In the genomic region with DNA sequence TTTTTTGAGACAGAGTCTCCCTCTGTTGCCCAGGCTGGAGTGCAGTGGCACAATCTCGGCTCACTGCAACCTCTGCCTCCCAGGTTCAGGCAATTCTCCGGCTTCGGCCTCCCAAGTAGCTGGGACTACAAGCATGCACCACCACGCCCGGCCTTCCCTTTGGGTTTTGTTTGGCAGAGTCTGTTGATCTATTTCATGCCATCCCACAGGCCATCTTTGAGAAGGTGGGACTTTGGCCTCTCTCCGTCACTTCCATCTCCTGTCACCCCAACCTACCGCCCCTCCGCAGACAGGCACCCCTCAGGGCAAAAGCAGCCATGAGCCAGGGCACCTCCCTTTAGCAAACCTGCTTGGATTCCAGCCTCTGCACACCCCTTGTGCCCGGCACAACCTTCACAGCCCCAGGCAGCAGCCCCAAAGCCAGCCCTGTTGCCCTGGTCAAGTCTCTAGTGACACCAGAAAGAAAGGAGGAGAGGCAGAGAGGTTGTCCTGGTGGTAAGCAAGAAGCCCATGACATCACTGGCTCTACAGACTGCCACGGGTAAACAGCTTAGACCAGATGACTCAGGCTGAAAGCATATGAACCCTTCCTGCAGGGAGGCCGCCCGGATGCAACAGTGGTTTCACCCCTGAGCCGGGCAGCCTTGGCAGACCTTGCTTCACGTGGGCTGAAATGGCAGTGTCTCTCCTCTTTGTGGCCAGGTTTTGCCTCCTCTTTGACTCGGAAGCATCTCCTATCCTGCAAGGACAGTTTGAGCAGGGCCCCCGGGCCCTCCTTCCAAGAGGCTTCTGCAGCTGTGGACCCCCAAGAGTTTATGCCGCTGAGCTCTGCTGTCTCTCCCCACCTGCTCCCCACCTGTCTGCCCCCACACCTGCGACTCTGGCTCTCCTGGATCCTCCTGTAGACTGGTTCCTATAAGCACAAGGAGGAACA, we compare ENCODE assay signal across 8 cellular contexts. TPM values are rescaled to one million over a fixed set of nuclear protein-coding genes. Genes with fewer than 3 reads are reported as not detected.
DNase-seq lines count a peak whose midpoint lies in the region; FAIRE-seq and TF ChIP-seq lines count a peak whose summit lies in the region.

No MANE protein-coding gene starts in this region.

- H3K36me3 Mint-ChIP-seq in CD8-positive, alpha-beta memory T cell: no peaks in the 10 kb centered on the region
- no peaks in the 10 kb centered on the region for H3K36me3 Mint-ChIP-seq in T-helper 1 cell treated with Interleukin-12 subunit alpha and Interleukin-12 subunit beta and Interleukin-4 antibody, amounts not matched to agents 30 μg/mL and 1 μg/mL, for 36 hours (ENCODE audit: low read depth)

- H3K9me3 Mint-ChIP-seq in CD8-positive, alpha-beta memory T cell: no peaks in the 10 kb centered on the region
- H3K9me3 Mint-ChIP-seq in T-helper 1 cell treated with Interleukin-12 subunit alpha and Interleukin-12 subunit beta and Interleukin-4 antibody, amounts not matched to agents 30 μg/mL and 1 μg/mL, for 36 hours: no peaks in the 10 kb centered on the region

- H3K4me3 ChIP-seq in CD8-positive, alpha-beta memory T cell (ENCODE audit: low read length): no peak overlapping the region
- no peak overlapping the region for H3K4me3 ChIP-seq in bronchial epithelial cell (ENCODE audit: low read depth, low read length)
- no peak overlapping the region for H3K4me3 ChIP-seq in liver (ENCODE audit: low read depth in 1 of 3, low read length in 3 of 3)

- H3K27ac Mint-ChIP-seq in CD8-positive, alpha-beta memory T cell: peak overlapping the region; percentile 57 to 95 (median 79)
- peak overlapping the region; percentile 62 for H3K27ac Mint-ChIP-seq in T-helper 1 cell treated with Interleukin-12 subunit alpha and Interleukin-12 subunit beta and Interleukin-4 antibody, amounts not matched to agents 30 μg/mL and 1 μg/mL, for 36 hours

- H3K4me3 Mint-ChIP-seq in CD8-positive, alpha-beta memory T cell: peak overlapping the region in 2 of 7 donors; percentile 8 to 74
- H3K4me3 Mint-ChIP-seq in T-helper 1 cell treated with Interleukin-12 subunit alpha and Interleukin-12 subunit beta and Interleukin-4 antibody, amounts not matched to agents 30 μg/mL and 1 μg/mL, for 36 hours: peak overlapping the region; percentile 16

- no peaks in the 10 kb centered on the region for H3K27me3 ChIP-seq in CD8-positive, alpha-beta memory T cell (ENCODE audit: insufficient read depth, low read length, poor library complexity, severe bottlenecking)
- H3K27me3 ChIP-seq in bronchial epithelial cell (ENCODE audit: control insufficient read depth, insufficient read depth, low read length) (no peaks in the 10 kb centered on the region), liver (ENCODE audit: control insufficient read depth in 4 of 4, insufficient read depth in 4 of 4, low read length in 3 of 4) (no peaks in the 10 kb centered on the region)

- peaks cover 5 to 14% (median 10%) of the 10 kb centered on the region in 3 donors for H3K4me1 Mint-ChIP-seq in CD8-positive, alpha-beta memory T cell
- peaks cover 2% of the 10 kb centered on the region for H3K4me1 Mint-ChIP-seq in T-helper 1 cell treated with Interleukin-12 subunit alpha and Interleukin-12 subunit beta and Interleukin-4 antibody, amounts not matched to agents 30 μg/mL and 1 μg/mL, for 36 hours (ENCODE audit: low read depth)

- H3K27ac ChIP-seq in CD8-positive, alpha-beta memory T cell (ENCODE audit: low read depth, low read length): no peak overlapping the region
- peak overlapping the region; percentile 60 to 81 for H3K27ac ChIP-seq in liver (ENCODE audit: low read depth in 1 of 2, low read length in 2 of 2)

- 81% methylated on average over 18 of the region's 18 CpGs for WGBS in liver

- H3K9ac ChIP-seq in liver (ENCODE audit: low read depth in 1 of 2, low read length in 2 of 2): no peak overlapping the region

- peaks cover 4 to 10% of the 10 kb centered on the region in 2 donors for H3K27me3 Mint-ChIP-seq in CD8-positive, alpha-beta memory T cell
- H3K27me3 Mint-ChIP-seq in T-helper 1 cell treated with Interleukin-12 subunit alpha and Interleukin-12 subunit beta and Interleukin-4 antibody, amounts not matched to agents 30 μg/mL and 1 μg/mL, for 36 hours (ENCODE audit: low read depth): no peaks in the 10 kb centered on the region

- POLR2A ChIA-PET in CD8-positive, alpha-beta memory T cell (lab: Charles Lee): no interaction called here

- H3K9me3 ChIP-seq in CD8-positive, alpha-beta memory T cell (ENCODE audit: low read length): no peaks in the 10 kb centered on the region
- no peaks in the 10 kb centered on the region for H3K9me3 ChIP-seq in liver (ENCODE audit: control insufficient read depth in 4 of 4, low read length in 3 of 4)

- no peak for TF ChIP-seq CTCF in bronchial epithelial cell (IDR thresholded peaks at IDR 0.05; ENCODE audit: insufficient read depth, low read length, severe bottlenecking)
- TF ChIP-seq CTCF in liver (IDR thresholded peaks at IDR 0.05; ENCODE audit: low read depth, low read length, missing input control): no peak

- no peaks in the 10 kb centered on the region for H3K36me3 ChIP-seq in CD8-positive, alpha-beta memory T cell (ENCODE audit: insufficient read depth, low read length)
- H3K36me3 ChIP-seq in bronchial epithelial cell (ENCODE audit: control insufficient read depth, insufficient read depth, low read length): no peaks in the 10 kb centered on the region
- no peaks in the 10 kb centered on the region for H3K36me3 ChIP-seq in liver (ENCODE audit: control insufficient read depth in 4 of 4, insufficient read depth in 3 of 4, low read depth in 1 of 4, low read length in 3 of 4)

- no peak for TF ChIP-seq RAD21 in liver (IDR thresholded peaks at IDR 0.05)

- FAIRE-seq in bronchial epithelial cell (lab: Jason Lieb, UNC): peak; percentile 88

- CTCF ChIA-PET in CD8-positive, alpha-beta memory T cell (lab: Charles Lee): interaction anchor here (1.5 kb wide), 1 partner anchor 67 kb away, joined by 7 read pairs; no protein-coding TSS in a partner anchor

- peak in 4 of 5 donors; percentile 16 to 70 (median 28) for DNase-seq in CD8-positive, alpha-beta memory T cell
- DNase-seq in HK-2 (ENCODE audit: unreplicated experiment) (peak; percentile 81), bronchial epithelial cell (ENCODE audit: low read depth) (peak; percentile 92), iPS-NIHi11 (ENCODE audit: low spot score) (no peak), COR-L47 (lab: John Stamatoyannopoulos, UW) (no peak)
- peak; percentile 4 to 27 for DNase-seq in stimulated activated CD8-positive, alpha-beta memory T cell treated with anti-CD3 and anti-CD28 coated beads, Interleukin-7, amount 100 ng/mL, for 4 hours (ENCODE audit: low read depth in 2 of 2)

- peaks cover 4% of the 10 kb centered on the region for H3K4me1 ChIP-seq in CD8-positive, alpha-beta memory T cell (ENCODE audit: insufficient read depth, low read length)
- H3K4me1 ChIP-seq in liver (ENCODE audit: control insufficient read depth in 4 of 4, insufficient read depth in 4 of 4, low read length in 3 of 4): peaks cover 0 to 4% (median 1%) of the 10 kb centered on the region in 4 donors

TF ChIP-seq in liver, 16 proteins besides CTCF, POLR2A, EP300 and RAD21:
- TF ChIP-seq HNF4A (conservative IDR thresholded peaks at IDR 0.05) (no peak), GABPA (IDR thresholded peaks at IDR 0.05 in 1 of 2, conservative IDR thresholded peaks at IDR 0.05 in 1 of 2) (no peak)

RNA-seq across cellular contexts. Expression of a gene that starts 8.1 kb away (rescaled TPM):
- total RNA-seq in CD8-positive, alpha-beta memory T cell: 1 to 10 TPM; 1.3 to 1.6 TPM
- 0.08 TPM for polyA plus RNA-seq in CD8-positive, alpha-beta memory T cell
- total RNA-seq in bronchial epithelial cell: 2.1 and 2.2 TPM in 2 replicates
- 10 to 100 TPM in 1 of 2 donors, 1 to 10 TPM in 1; 9.5 to 10.6 TPM for total RNA-seq in liver
- 10 to 100 TPM in 1 of 2 donors, 1 to 10 TPM in 1; 8.9 to 37.6 TPM for polyA plus RNA-seq in liver

RNA-seq across cellular contexts. Expression of a gene that starts 30.3 kb away (rescaled TPM):
- total RNA-seq in CD8-positive, alpha-beta memory T cell: not detected
- polyA plus RNA-seq in CD8-positive, alpha-beta memory T cell: not detected
- 0.13 and 0.26 TPM in 2 replicates for total RNA-seq in bronchial epithelial cell
- 1 to 10 TPM in 1 of 2 donors, under 1 TPM in 1; 0.28 to 1.0 TPM for total RNA-seq in liver
- polyA plus RNA-seq in liver: not detected

RNA-seq across cellular contexts. Expression of a gene that starts 46.4 kb away (rescaled TPM):
- 1 to 10 TPM; 8.6 to 9.1 TPM for total RNA-seq in CD8-positive, alpha-beta memory T cell
- 23.1 TPM for polyA plus RNA-seq in CD8-positive, alpha-beta memory T cell
- total RNA-seq in bronchial epithelial cell: 116 and 118 TPM in 2 replicates
- total RNA-seq in liver: 10 to 100 TPM; 66.0 to 69.3 TPM
- polyA plus RNA-seq in liver: 100 to 1,000 TPM in 1 of 2 donors, 10 to 100 TPM in 1; 89.1 to 224 TPM

Comparison
In these comparisons a context has a peak if more than half of its experiments do, and no peak if none do; other contexts are left out.
1. DNase-seq: peak in CD8-positive, alpha-beta memory T cell (4 of 5), HK-2 (single experiment), bronchial epithelial cell (single experiment) and stimulated activated CD8-positive, alpha-beta memory T cell treated with anti-CD3 and anti-CD28 coated beads, Interleukin-7, amount 100 ng/mL, for 4 hours (2 of 2); none in iPS-NIHi11 (single experiment) and COR-L47 (single experiment).
2. RNA of a gene that starts 46.4 kb away (total RNA-seq): 116 to 118 TPM in bronchial epithelial cell and 66.0 to 69.3 TPM in liver; 8.6 to 9.1 TPM in CD8-positive, alpha-beta memory T cell; every median in the first group is over 4 times any median in the second.